8 cellular contexts compared by ENCODE assay signal in genomic region chr2:197452754-197453122, GRCh38. TPM values are rescaled to one million over a fixed set of nuclear protein-coding genes. Genes with fewer than 3 reads are reported as not detected.
DNase-seq lines count a peak whose midpoint lies in the region; ATAC-seq and TF ChIP-seq lines count a peak whose summit lies in the region.

No MANE protein-coding gene starts in this region.

- ATAC-seq in GM19351 (IDR thresholded peaks at IDR 0.05; ENCODE audit: unreplicated experiment): no peak

- POLR2A ChIA-PET in SK-N-SH (lab: Yijun Ruan, JAX): interaction anchor here (1.0 to 1.6 kb wide), 4 partner anchors 15 to 48 kb away, joined by 4 to 15 read pairs (median 7); partner anchors contain the start of genes HSPD1, HSPE1 and SF3B1

- WGBS in SK-N-SH (ENCODE audit: low lambda C conversion rate): 3% methylated on average over 9 of the region's 11 CpGs

- peaks cover 42% of the 10 kb centered on the region for H3K79me2 ChIP-seq in SK-N-SH (ENCODE audit: insufficient read depth)

- H3K9ac ChIP-seq in SK-N-SH: peak overlapping the region; percentile 81

- TF ChIP-seq CTCF in SK-N-SH (IDR thresholded peaks at IDR 0.05) (no peak), fibroblast of pulmonary artery (IDR thresholded peaks at IDR 0.05; ENCODE audit: low read length, missing control alignments) (no peak), retinal pigment epithelial cell (conservative IDR thresholded peaks at IDR 0.05; ENCODE audit: low read depth, low read length) (no peak)

- H3K36me3 ChIP-seq in SK-N-SH (replicated peaks in 1 of 2; ENCODE audit: control insufficient read depth in 1 of 2, insufficient read depth in 2 of 2, low read length in 1 of 2): no peaks in the 10 kb centered on the region

- no peak for TF ChIP-seq RAD21 in SK-N-SH (IDR thresholded peaks at IDR 0.05; ENCODE audit: low read length)

- H3K27ac ChIP-seq in SK-N-SH (ENCODE audit: low read depth in 2 of 2, low read length in 1 of 2): peak overlapping the region; percentile 78 to 85

- H3K4me3 ChIP-seq in GM08714 (ENCODE audit: low read length) (peak overlapping the region; percentile 69), SK-N-SH (ENCODE audit: low read depth in 2 of 2, low read length in 1 of 2) (peak overlapping the region; percentile 72 to 83), fibroblast of pulmonary artery (replicated peaks; ENCODE audit: low read depth, low read length) (peak overlapping the region; percentile 100), retinal pigment epithelial cell (ENCODE audit: low read length) (peak overlapping the region; percentile 99)

- H3K4me2 ChIP-seq in SK-N-SH: peak overlapping the region; percentile 83

- CTCF ChIA-PET in SK-N-SH (lab: Yijun Ruan, JAX): interaction anchor here (0.8 to 1.0 kb wide), 2 partner anchors 47 to 862 kb away, joined by 3 read pairs; partner anchors contain the start of genes HSPD1 and HSPE1

- H3K9me3 ChIP-seq in SK-N-SH: no peaks in the 10 kb centered on the region

- no peak for TF ChIP-seq EP300 in SK-N-SH (IDR thresholded peaks at IDR 0.05; ENCODE audit: borderline replicate concordance in 1 of 2, low read depth in 1 of 2, low read length in 1 of 2)

- H4K20me1 ChIP-seq in SK-N-SH (ENCODE audit: insufficient read depth): peaks cover 35% of the 10 kb centered on the region

- peak overlapping the region; percentile 67 for H2AFZ ChIP-seq in SK-N-SH (ENCODE audit: low read depth)

- H3K9me2 ChIP-seq in SK-N-SH: no peaks in the 10 kb centered on the region

- H3K4me1 ChIP-seq in SK-N-SH (ENCODE audit: control insufficient read depth in 1 of 2, insufficient read depth in 2 of 2, low read depth in 1 of 2, low read length in 1 of 2): no peaks in the 10 kb centered on the region; a peak in 2 of 4 replicates

- DNase-seq in SK-N-SH (no peak), fibroblast of pulmonary artery (ENCODE audit: low read depth) (no peak), retinal pigment epithelial cell (ENCODE audit: low read depth) (no peak), NCI-H1417 treated with DMSO at 0.1 percent for 48 hours (lab: John Stamatoyannopoulos, UW) (no peak), NCI-H1048 (lab: John Stamatoyannopoulos, UW) (no peak)
- DNase-seq in stimulated activated CD4-positive, alpha-beta T cell treated with anti-CD3 and anti-CD28 coated beads, Interleukin-12 subunit alpha, Interleukin-12 subunit beta, amount 100 ng/mL, for 4 hours: no peak

- peaks cover 11% of the 10 kb centered on the region for H3F3A ChIP-seq in SK-N-SH (replicated peaks; ENCODE audit: insufficient read depth)

- no peaks in the 10 kb centered on the region for H3K27me3 ChIP-seq in SK-N-SH (ENCODE audit: insufficient read depth)

TF ChIP-seq in SK-N-SH, 30 proteins besides CTCF, POLR2A, EP300 and RAD21:
- no peak for TF ChIP-seq SIN3A (IDR thresholded peaks at IDR 0.05; ENCODE audit: borderline replicate concordance, low read depth, low read length)
- TF ChIP-seq JUND (IDR thresholded peaks at IDR 0.05): no peak
- no peak for TF ChIP-seq RXRA (IDR thresholded peaks at IDR 0.05; ENCODE audit: borderline replicate concordance, low read depth)
- no peak for TF ChIP-seq CHD2 (IDR thresholded peaks at IDR 0.05; ENCODE audit: low read length, partially characterized antibody)
- no peak for TF ChIP-seq PBX3 (IDR thresholded peaks at IDR 0.05)

RNA-seq across cellular contexts. Expression of gene COQ10B, which starts 0.6 kb away (rescaled TPM):
- polyA plus RNA-seq in SK-N-SH (2012; rRNA removed): 3.6 and 4.5 TPM in 2 replicates
- 7.6 and 10.7 TPM in 2 replicates for polyA plus RNA-seq in SK-N-SH (2012; cell fraction: cytosol; rRNA removed)
- polyA plus RNA-seq in SK-N-SH (2012; cell fraction: nucleus; rRNA removed): 1.4 and 3.2 TPM in 2 replicates

RNA-seq across cellular contexts. Expression of gene SF3B1, which starts 17.9 kb away (rescaled TPM):
- 162 and 276 TPM in 2 replicates for polyA plus RNA-seq in SK-N-SH (2012; rRNA removed)
- polyA plus RNA-seq in SK-N-SH (2012; cell fraction: cytosol; rRNA removed): 126 and 144 TPM in 2 replicates
- polyA plus RNA-seq in SK-N-SH (2012; cell fraction: nucleus; rRNA removed): 576 and 1,267 TPM in 2 replicates

RNA-seq across cellular contexts. Expression of gene HSPD1, which starts 46.9 kb away (rescaled TPM):
- polyA plus RNA-seq in SK-N-SH (2012; rRNA removed): 212 and 227 TPM in 2 replicates
- 255 and 362 TPM in 2 replicates for polyA plus RNA-seq in SK-N-SH (2012; cell fraction: cytosol; rRNA removed)
- 101 and 200 TPM in 2 replicates for polyA plus RNA-seq in SK-N-SH (2012; cell fraction: nucleus; rRNA removed)

RNA-seq across cellular contexts. Expression of gene HSPE1, which starts 47.4 kb away (rescaled TPM):
- polyA plus RNA-seq in SK-N-SH (2012; rRNA removed): 130 and 142 TPM in 2 replicates
- polyA plus RNA-seq in SK-N-SH (2012; cell fraction: cytosol; rRNA removed): 214 and 427 TPM in 2 replicates
- polyA plus RNA-seq in SK-N-SH (2012; cell fraction: nucleus; rRNA removed): 26.6 and 39.8 TPM in 2 replicates
